In genomic region chr7:2088801-2089200, GRCh38 we compare ENCODE assay signal across 29 cellular contexts.
"Had no signal": no experiment of that assay in that cellular context is flagged by ENCODE, and none has a peak within 500 bp of the region (broad histone marks: within the 10 kb centered on the region; RNA-seq: fewer than 3 reads in every experiment).

No MANE protein-coding gene starts in this region.

- ATAC-seq: foreskin keratinocyte; gastroesophageal sphincter; heart left ventricle; left cardiac atrium; naive thymus-derived CD4-positive, alpha-beta T cell; right cardiac atrium; stimulated activated naive CD8-positive, alpha-beta T cell treated with anti-CD3 and anti-CD28 coated beads, Interleukin-15, amount 100 ng/mL, for 72 hours had no signal

- H3K36me3 ChIP-seq: heart left ventricle, neural progenitor cell, prostate gland, transverse colon, vagina had no signal

- H3K27me3 Mint-ChIP-seq: naive thymus-derived CD4-positive, alpha-beta T cell; stimulated activated naive CD8-positive, alpha-beta T cell treated with anti-CD3 and anti-CD28 coated beads, Interleukin-15, amount 100 ng/mL, for 72 hours had no signal

- H3K79me2 ChIP-seq: hepatocyte had no signal

- H3K9ac ChIP-seq: neural progenitor cell had no signal

- FAIRE-seq: endothelial cell of umbilical vein, islet of Langerhans had no signal

- H3K27ac ChIP-seq: coronary artery, esophagus muscularis mucosa, foreskin keratinocyte, gastroesophageal sphincter, heart left ventricle, hepatocyte, left lung, neural progenitor cell, prostate gland, sigmoid colon, suprapubic skin, transverse colon, upper lobe of right lung, vagina had no signal

- H3K27ac Mint-ChIP-seq: nephron; neural progenitor cell; stimulated activated naive CD8-positive, alpha-beta T cell treated with anti-CD3 and anti-CD28 coated beads, Interleukin-15, amount 100 ng/mL, for 72 hours had no signal

- DNase-seq: dermis blood vessel endothelial cell; effector memory CD4-positive, alpha-beta T cell; foreskin keratinocyte; heart left ventricle; left cardiac atrium; left lung; mesendoderm; midbrain; naive thymus-derived CD4-positive, alpha-beta T cell; nucleus accumbens; right cardiac atrium; sigmoid colon; stimulated activated CD4-positive, alpha-beta T cell treated with anti-CD3 and anti-CD28 coated beads, Interleukin-2, amount 100 ng/mL, for 48 hours; stimulated activated CD8-positive, alpha-beta memory T cell treated with anti-CD3 and anti-CD28 coated beads, Interleukin-4, amount 100 ng/mL, for 48 hours; stimulated activated naive CD4-positive, alpha-beta T cell; stimulated activated naive CD8-positive, alpha-beta T cell treated with anti-CD3 and anti-CD28 coated beads, Interleukin-15, amount 100 ng/mL, for 72 hours; transverse colon; upper lobe of right lung had no signal

- H2AFZ ChIP-seq: hepatocyte, neural progenitor cell had no signal

- H3K9me3 Mint-ChIP-seq: naive thymus-derived CD4-positive, alpha-beta T cell; nephron; neural progenitor cell; stimulated activated naive CD8-positive, alpha-beta T cell treated with anti-CD3 and anti-CD28 coated beads, Interleukin-15, amount 100 ng/mL, for 72 hours had no signal

- H3K4me3 Mint-ChIP-seq: nephron; neural progenitor cell; stimulated activated naive CD8-positive, alpha-beta T cell treated with anti-CD3 and anti-CD28 coated beads, Interleukin-15, amount 100 ng/mL, for 72 hours had no signal

- H3K9me3 ChIP-seq: esophagus muscularis mucosa, gastroesophageal sphincter, heart left ventricle, left lung, prostate gland, sigmoid colon, suprapubic skin, transverse colon, upper lobe of right lung, vagina had no signal

- H3K27me3 ChIP-seq: esophagus muscularis mucosa, foreskin keratinocyte, gastroesophageal sphincter, heart left ventricle, hepatocyte, left lung, neural progenitor cell, sigmoid colon, suprapubic skin, transverse colon, upper lobe of right lung, vagina had no signal

- H3K4me3 ChIP-seq: coronary artery, esophagus muscularis mucosa, gastroesophageal sphincter, heart left ventricle, hepatocyte, left lung, neural progenitor cell, prostate gland, sigmoid colon, suprapubic skin, transverse colon, upper lobe of right lung, vagina had no signal

- H3K4me2 ChIP-seq: hepatocyte, neural progenitor cell had no signal

- H3K4me1 ChIP-seq: foreskin keratinocyte, gastroesophageal sphincter, heart left ventricle, left lung, neural progenitor cell, prostate gland, sigmoid colon, suprapubic skin, transverse colon, upper lobe of right lung, vagina had no signal
